18 cellular contexts compared by ENCODE assay signal in the genomic region with DNA sequence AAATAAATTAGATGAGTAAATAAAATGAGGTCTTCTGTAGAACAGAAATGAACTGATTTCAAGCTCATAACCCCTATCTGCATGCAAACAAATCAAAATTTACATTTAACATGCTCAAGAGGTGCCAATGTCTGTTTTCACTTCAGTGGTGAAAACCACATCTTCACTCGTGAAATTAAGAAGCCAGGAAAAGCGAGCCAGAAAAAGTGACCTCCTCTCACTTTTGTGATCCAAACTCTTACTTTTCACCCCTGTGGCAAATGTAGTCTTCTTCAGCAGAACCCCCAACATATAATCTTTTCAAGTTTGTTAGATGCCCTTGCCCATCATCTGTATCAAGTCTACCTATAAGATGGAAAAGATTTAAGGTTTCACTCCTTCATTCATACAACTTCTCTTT. TPM values are rescaled to one million over a fixed set of nuclear protein-coding genes. Genes with fewer than 3 reads are reported as not detected.
DNase-seq lines count a peak whose midpoint lies in the region; ATAC-seq and TF ChIP-seq lines count a peak whose summit lies in the region.
"Had no signal": no experiment of that assay in that cellular context is flagged by ENCODE, and none has a peak within 500 bp of the region (broad histone marks: within the 10 kb centered on the region; RNA-seq: fewer than 3 reads in every experiment).

No MANE protein-coding gene starts in this region.

- no peak for DNase-seq in WTC11 (ENCODE audit: low spot score)
- no peak for DNase-seq in nephron progenitor cell
- no peak for DNase-seq in activated CD4-positive, alpha-beta T cell treated with anti-CD3 and anti-CD28 coated beads, Interleukin-2, amount 10 ng/mL, durations not matched to agents 7 days and 5 days
- DNase-seq in NAMALWA (ENCODE audit: low spot score) = no peak
- DNase-seq: AML-193; Caco-2; Calu3; CD4-positive, alpha-beta T cell; CD8-positive, alpha-beta T cell; DMS79 treated with DMSO at 0.1 percent for 48 hours; GF-D8 had no signal

- H3K9me3 ChIP-seq in HEK293 (ENCODE audit: control insufficient read depth, insufficient read depth, low read depth, low read length) = no peaks in the 10 kb centered on the region
- H3K9me3 ChIP-seq: A549; BLaER1 treated with 17β-estradiol and CSF1 and Interleukin-3, amounts not matched to agents 10 nM and 100 nM; Caco-2 had no signal

- H3K27ac Mint-ChIP-seq in WTC11 (0 out of 2 replicates have a peak overlapping the region, but pooled peaks have one; percentile 57), nephron progenitor cell (peak overlapping the region; percentile 20)
- H3K27ac Mint-ChIP-seq in activated CD4-positive, alpha-beta T cell treated with anti-CD3 and anti-CD28 coated beads, Interleukin-2, amount 10 ng/mL, durations not matched to agents 7 days and 5 days = no peak overlapping the region
- H3K27ac Mint-ChIP-seq: B cell; CD4-positive, alpha-beta T cell; CD8-positive, alpha-beta T cell had no signal

- no peak for ATAC-seq in WTC11
- ATAC-seq in GM21526 (IDR thresholded peaks at IDR 0.05; ENCODE audit: low FRiP score, unreplicated experiment) = no peak
- ATAC-seq: A549; CD8-positive, alpha-beta T cell had no signal

- peaks cover 55 to 64% of the 10 kb centered on the region in 2 experiments for H3K36me3 ChIP-seq in HEK293 (ENCODE audit: control insufficient read depth in 2 of 2, insufficient read depth in 1 of 2, low read length in 2 of 2)

- H3K4me3 ChIP-seq in HEK293 (ENCODE audit: low read depth, low read length) = no peak overlapping the region
- H3K4me3 ChIP-seq: A549; BLaER1 treated with 17β-estradiol and CSF1 and Interleukin-3, amounts not matched to agents 10 nM and 100 nM had no signal

- H3K4me3 Mint-ChIP-seq in WTC11 (no peak overlapping the region), nephron progenitor cell (no peak overlapping the region)
- no peak overlapping the region for H3K4me3 Mint-ChIP-seq in activated CD4-positive, alpha-beta T cell treated with anti-CD3 and anti-CD28 coated beads, Interleukin-2, amount 10 ng/mL, durations not matched to agents 7 days and 5 days
- H3K4me3 Mint-ChIP-seq: B cell; CD4-positive, alpha-beta T cell; CD8-positive, alpha-beta T cell had no signal

- TF ChIP-seq CTCF in HEK293 (tag by site-specific recombination; IDR thresholded peaks at IDR 0.05) = no peak
- no peak for TF ChIP-seq CTCF in WTC11 (IDR thresholded peaks at IDR 0.05)
- no peak for TF ChIP-seq CTCF in nephron progenitor cell (IDR thresholded peaks at IDR 0.05)

- H3K36me3 Mint-ChIP-seq in WTC11 (peaks cover 30% of the 10 kb centered on the region), nephron progenitor cell (ENCODE audit: low read depth) (peaks cover 59% of the 10 kb centered on the region)
- H3K36me3 Mint-ChIP-seq in activated CD4-positive, alpha-beta T cell treated with anti-CD3 and anti-CD28 coated beads, Interleukin-2, amount 10 ng/mL, durations not matched to agents 7 days and 5 days (ENCODE audit: low read depth) = peaks cover 19% of the 10 kb centered on the region

- CTCF ChIA-PET in HEK293 (lab: Yijun Ruan, JAX) = interaction anchor here (0.8 to 2.4 kb wide), 5 partner anchors 18 to 141 kb away, joined by 3 to 13 read pairs (median 6); no protein-coding TSS in a partner anchor
- CTCF ChIA-PET in WTC11 (lab: Charles Lee) = no interaction called here
- CTCF ChIA-PET in activated CD4-positive, alpha-beta T cell treated with anti-CD3 and anti-CD28 coated beads, Interleukin-2, amount 10 ng/mL, durations not matched to agents 7 days and 5 days (lab: Charles Lee) = interaction anchor here (1.4 kb wide), 1 partner anchor 268 kb away, joined by 3 read pairs; no protein-coding TSS in a partner anchor

- H3K27ac ChIP-seq in HEK293 (ENCODE audit: extremely low read depth, low read depth, low read length) = no peak overlapping the region
- H3K27ac ChIP-seq: 22Rv1; A549; BLaER1 treated with 17β-estradiol and CSF1 and Interleukin-3, amounts not matched to agents 10 nM and 100 nM; C4-2B had no signal

- H3K4me1 Mint-ChIP-seq in WTC11 (peaks cover 5% of the 10 kb centered on the region), nephron progenitor cell (peaks cover 14% of the 10 kb centered on the region)
- peaks cover 12% of the 10 kb centered on the region for H3K4me1 Mint-ChIP-seq in activated CD4-positive, alpha-beta T cell treated with anti-CD3 and anti-CD28 coated beads, Interleukin-2, amount 10 ng/mL, durations not matched to agents 7 days and 5 days
- H3K4me1 Mint-ChIP-seq: B cell had no signal

- H3K27me3 Mint-ChIP-seq in WTC11 (ENCODE audit: low read depth) (no peaks in the 10 kb centered on the region), nephron progenitor cell (ENCODE audit: low read depth, poor library complexity) (no peaks in the 10 kb centered on the region)
- no peaks in the 10 kb centered on the region for H3K27me3 Mint-ChIP-seq in activated CD4-positive, alpha-beta T cell treated with anti-CD3 and anti-CD28 coated beads, Interleukin-2, amount 10 ng/mL, durations not matched to agents 7 days and 5 days
- H3K27me3 Mint-ChIP-seq: B cell; CD4-positive, alpha-beta T cell had no signal

- H3K9me3 Mint-ChIP-seq in WTC11 (no peaks in the 10 kb centered on the region), nephron progenitor cell (no peaks in the 10 kb centered on the region)
- no peaks in the 10 kb centered on the region for H3K9me3 Mint-ChIP-seq in activated CD4-positive, alpha-beta T cell treated with anti-CD3 and anti-CD28 coated beads, Interleukin-2, amount 10 ng/mL, durations not matched to agents 7 days and 5 days
- H3K9me3 Mint-ChIP-seq: CD4-positive, alpha-beta T cell; CD8-positive, alpha-beta T cell had no signal

- no peaks in the 10 kb centered on the region for H3K4me1 ChIP-seq in HEK293 (ENCODE audit: control insufficient read depth, insufficient read depth, low read length)
- H3K4me1 ChIP-seq: A549, Caco-2 had no signal

- POLR2A ChIA-PET in HEK293 (lab: Yijun Ruan, JAX) = interaction anchor here (0.6 kb wide), 1 partner anchor 11 kb away, joined by 3 read pairs; no protein-coding TSS in a partner anchor
- POLR2A ChIA-PET in WTC11 (lab: Charles Lee) = no interaction called here
- POLR2A ChIA-PET in activated CD4-positive, alpha-beta T cell treated with anti-CD3 and anti-CD28 coated beads, Interleukin-2, amount 10 ng/mL, durations not matched to agents 7 days and 5 days (lab: Charles Lee) = no interaction called here

TF ChIP-seq in HEK293, 187 proteins besides CTCF, POLR2A, EP300 and RAD21:
- TF ChIP-seq ZNF239 (tag by site-specific recombination; IDR thresholded peaks at IDR 0.05) (no peak), ZNF404 (tag by site-specific recombination; IDR thresholded peaks at IDR 0.05) (no peak), ZFP37 (tag by site-specific recombination; IDR thresholded peaks at IDR 0.05) (no peak), PRDM1 (tag by site-specific recombination; IDR thresholded peaks at IDR 0.05) (peak; percentile 96)
- TF ChIP-seq, protein P1, sequence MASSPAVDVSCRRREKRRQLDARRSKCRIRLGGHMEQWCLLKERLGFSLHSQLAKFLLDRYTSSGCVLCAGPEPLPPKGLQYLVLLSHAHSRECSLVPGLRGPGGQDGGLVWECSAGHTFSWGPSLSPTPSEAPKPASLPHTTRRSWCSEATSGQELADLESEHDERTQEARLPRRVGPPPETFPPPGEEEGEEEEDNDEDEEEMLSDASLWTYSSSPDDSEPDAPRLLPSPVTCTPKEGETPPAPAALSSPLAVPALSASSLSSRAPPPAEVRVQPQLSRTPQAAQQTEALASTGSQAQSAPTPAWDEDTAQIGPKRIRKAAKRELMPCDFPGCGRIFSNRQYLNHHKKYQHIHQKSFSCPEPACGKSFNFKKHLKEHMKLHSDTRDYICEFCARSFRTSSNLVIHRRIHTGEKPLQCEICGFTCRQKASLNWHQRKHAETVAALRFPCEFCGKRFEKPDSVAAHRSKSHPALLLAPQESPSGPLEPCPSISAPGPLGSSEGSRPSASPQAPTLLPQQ (tag by site-specific recombination; IDR thresholded peaks at IDR 0.05) = no peak

TF ChIP-seq in WTC11, 78 proteins besides CTCF, POLR2A, EP300 and RAD21 (continues in another document):
- TF ChIP-seq, protein P2, sequence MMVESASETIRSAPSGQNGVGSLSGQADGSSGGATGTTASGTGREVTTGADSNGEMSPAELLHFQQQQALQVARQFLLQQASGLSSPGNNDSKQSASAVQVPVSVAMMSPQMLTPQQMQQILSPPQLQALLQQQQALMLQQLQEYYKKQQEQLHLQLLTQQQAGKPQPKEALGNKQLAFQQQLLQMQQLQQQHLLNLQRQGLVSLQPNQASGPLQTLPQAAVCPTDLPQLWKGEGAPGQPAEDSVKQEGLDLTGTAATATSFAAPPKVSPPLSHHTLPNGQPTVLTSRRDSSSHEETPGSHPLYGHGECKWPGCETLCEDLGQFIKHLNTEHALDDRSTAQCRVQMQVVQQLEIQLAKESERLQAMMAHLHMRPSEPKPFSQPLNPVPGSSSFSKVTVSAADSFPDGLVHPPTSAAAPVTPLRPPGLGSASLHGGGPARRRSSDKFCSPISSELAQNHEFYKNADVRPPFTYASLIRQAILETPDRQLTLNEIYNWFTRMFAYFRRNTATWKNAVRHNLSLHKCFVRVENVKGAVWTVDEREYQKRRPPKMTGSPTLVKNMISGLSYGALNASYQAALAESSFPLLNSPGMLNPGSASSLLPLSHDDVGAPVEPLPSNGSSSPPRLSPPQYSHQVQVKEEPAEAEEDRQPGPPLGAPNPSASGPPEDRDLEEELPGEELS (CRISPR knock-in tag; IDR thresholded peaks at IDR 0.05) = no peak
- TF ChIP-seq ZNF121 (CRISPR knock-in tag; IDR thresholded peaks at IDR 0.05) = no peak
- TF ChIP-seq ZSCAN18 (CRISPR knock-in tag; IDR thresholded peaks at IDR 0.05) = no peak
- no peak for TF ChIP-seq PRRX2 (CRISPR knock-in tag; IDR thresholded peaks at IDR 0.05)
- no peak for TF ChIP-seq ZNF219 (CRISPR knock-in tag; IDR thresholded peaks at IDR 0.05; ENCODE audit: borderline replicate concordance)

RNA-seq across cellular contexts. Expression of gene QRICH2, which starts 9.5 kb away (rescaled TPM):
- total RNA-seq in WTC11 (2021) = 1.5 to 3.2 TPM (median 2.7 TPM) in 3 replicates
- total RNA-seq in activated CD4-positive, alpha-beta T cell treated with anti-CD3 and anti-CD28 coated beads, Interleukin-2, amount 10 ng/mL, durations not matched to agents 7 days and 5 days = 1 to 10 TPM; 3.6 to 3.7 TPM

RNA-seq across cellular contexts. Expression of gene PRPSAP1, which starts 36.2 kb away (rescaled TPM):
- 50.0 to 56.5 TPM (median 52.3 TPM) in 3 replicates for total RNA-seq in WTC11 (2021)
- 10 to 100 TPM; 58.7 to 63.0 TPM for total RNA-seq in activated CD4-positive, alpha-beta T cell treated with anti-CD3 and anti-CD28 coated beads, Interleukin-2, amount 10 ng/mL, durations not matched to agents 7 days and 5 days

RNA-seq across cellular contexts. Expression of gene UBALD2, which starts 52.4 kb away (rescaled TPM):
- 24.4 to 30.3 TPM (median 28.2 TPM) in 3 replicates for total RNA-seq in WTC11 (2021)
- total RNA-seq in activated CD4-positive, alpha-beta T cell treated with anti-CD3 and anti-CD28 coated beads, Interleukin-2, amount 10 ng/mL, durations not matched to agents 7 days and 5 days = 100 to 1,000 TPM; 319 to 399 TPM

Comparison
In these comparisons a context has a peak if more than half of its experiments do, and no peak if none do; other contexts are left out.
1. RNA of gene UBALD2, which starts 52.4 kb away (total RNA-seq): 319 to 399 TPM in activated CD4-positive, alpha-beta T cell treated with anti-CD3 and anti-CD28 coated beads, Interleukin-2, amount 10 ng/mL, durations not matched to agents 7 days and 5 days; 24.4 to 30.3 TPM in WTC11; every median in the first group is over 10 times any median in the second.